9 cellular contexts compared by ENCODE assay signal in the genomic region with DNA sequence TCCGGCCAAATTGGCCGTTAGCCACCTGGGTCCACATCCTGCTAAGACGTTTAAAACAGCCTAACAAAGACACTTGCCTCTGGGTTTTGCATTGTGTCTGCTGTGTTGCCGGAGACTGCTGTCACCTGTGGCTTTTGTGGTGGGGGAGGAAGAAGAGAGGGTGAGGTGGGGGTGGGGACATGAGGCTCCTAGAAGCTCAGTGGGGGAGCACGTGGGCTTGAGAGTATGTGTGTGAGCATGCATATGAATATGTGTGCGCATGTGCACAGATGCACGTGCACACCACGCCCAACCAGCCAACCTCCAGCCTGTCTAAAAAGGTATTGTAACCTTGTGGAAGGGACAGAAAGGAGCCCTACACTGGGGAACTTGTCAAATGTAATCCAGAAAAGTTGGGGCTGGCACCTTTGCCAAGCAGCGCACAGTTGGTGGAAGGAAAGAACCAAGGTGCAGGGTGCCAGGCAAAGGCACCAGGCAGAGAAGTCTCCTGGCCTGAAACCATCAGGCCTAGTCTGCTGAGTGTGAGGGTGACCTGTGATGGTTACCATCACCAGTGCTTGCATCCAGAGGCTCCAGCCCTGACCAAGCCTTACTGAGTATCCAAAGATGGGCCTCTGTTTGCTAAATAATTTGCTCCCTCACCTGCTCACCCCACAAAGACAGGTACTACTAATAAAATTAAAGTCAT. TPM values are rescaled to one million over a fixed set of nuclear protein-coding genes. Genes with fewer than 3 reads are reported as not detected.
A peak's percentile ranks its signal among the peaks of the same experiment; 100 is the strongest.
DNase-seq lines count a peak whose midpoint lies in the region; ATAC-seq and TF ChIP-seq lines count a peak whose summit lies in the region.
"Had no signal": no experiment of that assay in that cellular context is flagged by ENCODE, and none has a peak within 500 bp of the region (broad histone marks: within the 10 kb centered on the region; RNA-seq: fewer than 3 reads in every experiment).

No MANE protein-coding gene starts in this region.

- WGBS in thyroid gland, 2 donors = 58 to 71% methylated on average over 7 to 9 of the region's 9 CpGs

- no peaks in the 10 kb centered on the region for H3K27me3 ChIP-seq in thyroid gland

- DNase-seq in T-helper 2 cell (peak in 3 of 5 experiments; percentile 68 to 98 (median 75)), NCI-H2029 (lab: John Stamatoyannopoulos, UW) (no peak), C1 segment of cervical spinal cord (lab: John Stamatoyannopoulos, UW) (no peak), thyroid gland (no peak)
- peak; percentile 22 for DNase-seq in effector CD8-positive, alpha-beta T cell (lab: John Stamatoyannopoulos, UW)

- H3K36me3 ChIP-seq in thyroid gland = no peaks in the 10 kb centered on the region

- no peak for TF ChIP-seq CTCF in thyroid gland (IDR thresholded peaks at IDR 0.05)

- no peak overlapping the region for H3K27ac ChIP-seq in thyroid gland

- H3K4me1 ChIP-seq in thyroid gland = no peaks in the 10 kb centered on the region

- intact Hi-C loops in thyroid gland (cut with DNase I) = no loop called here

- no peaks in the 10 kb centered on the region for H3K9me3 ChIP-seq in thyroid gland

- H3K4me3 ChIP-seq in thyroid gland (replicated peaks in 1 of 3) = no peak overlapping the region

- no peak for TF ChIP-seq POLR2A in thyroid gland (IDR thresholded peaks at IDR 0.05)

- peak; percentile 66 for ATAC-seq in GM18498 (IDR thresholded peaks at IDR 0.05; ENCODE audit: unreplicated experiment)
- peak; percentile 42 for ATAC-seq in HG02870 (IDR thresholded peaks at IDR 0.05; ENCODE audit: unreplicated experiment)
- ATAC-seq in GM21515 (IDR thresholded peaks at IDR 0.05; ENCODE audit: unreplicated experiment) = no peak

RNA-seq across cellular contexts. Expression of gene SASH3, which starts 10.1 kb away (rescaled TPM):
- 1 to 10 TPM; 1.8 to 7.3 (median 3.0) TPM for total RNA-seq in thyroid gland
- total RNA-seq: renal cortical epithelial cell had no signal

RNA-seq across cellular contexts. Expression of gene XPNPEP2, which starts 30.8 kb away (rescaled TPM):
- 1 to 10 TPM in 3 of 4 donors, under 1 TPM in 1; 0.88 to 2.5 (median 1.8) TPM for total RNA-seq in thyroid gland
- total RNA-seq: renal cortical epithelial cell had no signal

Comparison
In these comparisons a context has a peak if more than half of its experiments do, and no peak if none do; other contexts are left out.
1. DNase-seq: peak in T-helper 2 cell (3 of 5) and effector CD8-positive, alpha-beta T cell (single experiment); none in NCI-H2029 (single experiment), C1 segment of cervical spinal cord (0 of 14) and thyroid gland (0 of 2).